27 cellular contexts compared by ENCODE assay signal in genomic region chr3:122688996-122689395, GRCh38. TPM values are rescaled to one million over a fixed set of nuclear protein-coding genes. Genes with fewer than 3 reads are reported as not detected.
DNase-seq lines count a peak whose midpoint lies in the region; ATAC-seq and TF ChIP-seq lines count a peak whose summit lies in the region.
"Had no signal": no experiment of that assay in that cellular context is flagged by ENCODE, and none has a peak within 500 bp of the region (broad histone marks: within the 10 kb centered on the region; RNA-seq: fewer than 3 reads in every experiment).

No MANE protein-coding gene starts in this region.

- H3K27me3 ChIP-seq in RWPE2 (ENCODE audit: insufficient read depth, poor library complexity, severe bottlenecking) = no peaks in the 10 kb centered on the region
- H3K27me3 ChIP-seq: BLaER1, brain microvascular endothelial cell, neutrophil, SJSA1, suprapubic skin, vagina had no signal

- no peak for TF ChIP-seq CTCF in RWPE2 (IDR thresholded peaks at IDR 0.05; ENCODE audit: poor library complexity, severe bottlenecking)
- no peak for TF ChIP-seq CTCF in epithelial cell of esophagus (IDR thresholded peaks at IDR 0.05; ENCODE audit: insufficient read depth, low read depth, low read length, missing control alignments)

- no peak overlapping the region for H3K27ac ChIP-seq in RWPE2 (ENCODE audit: poor library complexity, severe bottlenecking)
- H3K27ac ChIP-seq: BLaER1, brain microvascular endothelial cell, HL-60, neutrophil, PC-9, SJSA1, suprapubic skin, vagina had no signal

- no peaks in the 10 kb centered on the region for H3K4me1 ChIP-seq in RWPE2 (ENCODE audit: insufficient read depth, poor library complexity, severe bottlenecking)
- H3K4me1 ChIP-seq: BLaER1, SJSA1, suprapubic skin, vagina had no signal

- H3K9me3 Mint-ChIP-seq in IgD-negative memory B cell (no peaks in the 10 kb centered on the region), T-cell (no peaks in the 10 kb centered on the region)
- H3K9me3 Mint-ChIP-seq: activated naive CD8-positive, alpha-beta T cell treated with anti-CD3 and anti-CD28 coated beads, Interleukin-2, amount 10 ng/mL, durations not matched to agents 7 days and 5 days; activated T-helper 2 cell treated with anti-CD3 and anti-CD28 coated beads, Interferon-gamma antibody, Interleukin-2, Interleukin-4, amounts not matched to agents 10 μg/mL and 5 μg/mL and 100 μg/mL, durations not matched to agents 14 hours and 24 hours and 36 hours; dendritic cell treated with granulocyte-macrophage colony-stimulating factor and Interleukin-4, amounts not matched to agents 40 ng/mL and 50 ng/mL, for 4 days had no signal

- H3K36me3 Mint-ChIP-seq in IgD-negative memory B cell (peaks cover 23% of the 10 kb centered on the region), T-cell (peaks cover 41% of the 10 kb centered on the region)

- H3K9me3 ChIP-seq in RWPE2 (ENCODE audit: severe bottlenecking) = no peaks in the 10 kb centered on the region
- H3K9me3 ChIP-seq: BLaER1, neutrophil, SJSA1, suprapubic skin, vagina had no signal

- POLR2A ChIA-PET in T-cell (lab: Charles Lee) = no interaction called here

- H3K4me3 ChIP-seq in RWPE2 (ENCODE audit: severe bottlenecking) = no peak overlapping the region
- H3K4me3 ChIP-seq in epithelial cell of esophagus (ENCODE audit: low read length) = no peak overlapping the region
- H3K4me3 ChIP-seq: BLaER1, PC-9, SJSA1, suprapubic skin, vagina had no signal

- H3K27me3 Mint-ChIP-seq in IgD-negative memory B cell (no peaks in the 10 kb centered on the region), T-cell (no peaks in the 10 kb centered on the region)
- H3K27me3 Mint-ChIP-seq: activated naive CD8-positive, alpha-beta T cell treated with anti-CD3 and anti-CD28 coated beads, Interleukin-2, amount 10 ng/mL, durations not matched to agents 7 days and 5 days; dendritic cell treated with granulocyte-macrophage colony-stimulating factor and Interleukin-4, amounts not matched to agents 40 ng/mL and 50 ng/mL, for 4 days had no signal

- peak; percentile 50 to 51 for DNase-seq in AML-193 (lab: John Stamatoyannopoulos, UW)
- DNase-seq in RWPE2 (ENCODE audit: low spot score) = no peak
- DNase-seq in epithelial cell of esophagus (ENCODE audit: low read depth) = peak; percentile 90
- DNase-seq in T-cell = no peak
- no peak for DNase-seq in NCI-H748 (lab: John Stamatoyannopoulos, UW; ENCODE audit: unreplicated experiment)
- no peak for DNase-seq in activated CD4-positive, alpha-beta T cell treated with anti-CD3 and anti-CD28 coated beads for 4 hours
- DNase-seq: activated CD4-positive, alpha-beta T cell treated with anti-CD3 and anti-CD28 coated beads for 1 hour; activated naive CD8-positive, alpha-beta T cell treated with anti-CD3 and anti-CD28 coated beads, Interleukin-2, amount 10 ng/mL, durations not matched to agents 7 days and 5 days; brain microvascular endothelial cell; foreskin melanocyte; NCI-H1436 treated with DMSO at 0.1 percent for 48 hours; NCI-H2171 treated with DMSO at 0.1 percent for 48 hours; NCI-H748 treated with DMSO at 0.1 percent for 48 hours; PC-9; stimulated activated CD8-positive, alpha-beta memory T cell treated with anti-CD3 and anti-CD28 coated beads, Interleukin-4, amount 100 ng/mL, for 48 hours; T-helper 9 cell had no signal

- H3K36me3 ChIP-seq in RWPE2 (ENCODE audit: low read depth) = peaks cover 22% of the 10 kb centered on the region

- peak overlapping the region in 3 of 4 donors; percentile 25 to 75 (median 50) for H3K4me3 Mint-ChIP-seq in IgD-negative memory B cell
- no peak overlapping the region for H3K4me3 Mint-ChIP-seq in T-cell
- H3K4me3 Mint-ChIP-seq: activated naive CD8-positive, alpha-beta T cell treated with anti-CD3 and anti-CD28 coated beads, Interleukin-2, amount 10 ng/mL, durations not matched to agents 7 days and 5 days had no signal

- CTCF ChIA-PET in T-cell (lab: Charles Lee) = no interaction called here

- H3K4me1 Mint-ChIP-seq in IgD-negative memory B cell (peaks cover 43 to 51% (median 47%) of the 10 kb centered on the region in 3 donors), T-cell (peaks cover 24 to 41% (median 31%) of the 10 kb centered on the region in 3 donors)

- no peak overlapping the region for H3K27ac Mint-ChIP-seq in IgD-negative memory B cell
- no peak overlapping the region for H3K27ac Mint-ChIP-seq in T-cell
- H3K27ac Mint-ChIP-seq: dendritic cell treated with granulocyte-macrophage colony-stimulating factor and Interleukin-4, amounts not matched to agents 40 ng/mL and 50 ng/mL, for 4 days had no signal

- ATAC-seq in RWPE2 (ENCODE audit: low read depth) (0 out of 3 replicates have a peak, but pooled peaks have one; percentile 14), T-cell (replicated peaks in 1 of 4) (no peak), GM21390 (IDR thresholded peaks at IDR 0.05; ENCODE audit: unreplicated experiment) (no peak)
- ATAC-seq: left lobe of liver had no signal

RNA-seq across cellular contexts. Expression of gene PARP14, which starts 8.4 kb away (rescaled TPM):
- polyA plus RNA-seq in IgD-negative memory B cell = 22.6 TPM
- 10 to 100 TPM; 46.9 to 70.2 (median 47.9) TPM for total RNA-seq in T-cell

Comparison
In these comparisons a context has a peak if more than half of its experiments do, and no peak if none do; other contexts are left out.
1. DNase-seq: peak in AML-193 (2 of 2) and epithelial cell of esophagus (single experiment); none in RWPE2 (single experiment), T-cell (0 of 34), NCI-H748 (single experiment) and activated CD4-positive, alpha-beta T cell treated with anti-CD3 and anti-CD28 coated beads for 4 hours (0 of 2).
2. H3K4me3 Mint-ChIP-seq: peak in IgD-negative memory B cell (3 of 4); none in T-cell (0 of 3).